In genomic region chr7:95608344-95609173, GRCh38 we compare ENCODE assay signal across 9 cellular contexts. TPM values are rescaled to one million over a fixed set of nuclear protein-coding genes. Genes with fewer than 3 reads are reported as not detected.
DNase-seq lines count a peak whose midpoint lies in the region; ATAC-seq and FAIRE-seq lines count a peak whose summit lies in the region.
"Had no signal": no experiment of that assay in that cellular context is flagged by ENCODE, and none has a peak within 500 bp of the region (broad histone marks: within the 10 kb centered on the region; RNA-seq: fewer than 3 reads in every experiment).

No MANE protein-coding gene starts in this region.

- H3K27me3 ChIP-seq in skeletal muscle satellite cell (ENCODE audit: control insufficient read depth, insufficient read depth, low read length), result peaks cover 9% of the 10 kb centered on the region

- H3K4me1 ChIP-seq in skeletal muscle satellite cell (ENCODE audit: control insufficient read depth, insufficient read depth, low read length), result peaks cover 20% of the 10 kb centered on the region

- peak overlapping the region; percentile 18 for H3K4me3 ChIP-seq in skeletal muscle satellite cell (ENCODE audit: low read length)

- H3K36me3 ChIP-seq in skeletal muscle satellite cell (ENCODE audit: insufficient read depth, low read length), result no peaks in the 10 kb centered on the region

- no peaks in the 10 kb centered on the region for H3K9me3 ChIP-seq in skeletal muscle satellite cell (replicated peaks; ENCODE audit: low read length)

- peak overlapping the region; percentile 63 for H3K4me2 ChIP-seq in skeletal muscle satellite cell (ENCODE audit: low read length)

- ATAC-seq in GM19324 (IDR thresholded peaks at IDR 0.05; ENCODE audit: low FRiP score, unreplicated experiment) (peak; percentile 100), HG03175 (IDR thresholded peaks at IDR 0.05; ENCODE audit: unreplicated experiment) (peak; percentile 99)

- no peak overlapping the region for H3K9ac ChIP-seq in skeletal muscle satellite cell (ENCODE audit: low read depth, low read length)

- DNase-seq in CD1c-positive myeloid dendritic cell (ENCODE audit: extremely low spot score) (peak; percentile 95), NOMO-1 treated with dmso at 0.1 percent for 144 hours (lab: John Stamatoyannopoulos, UW; ENCODE audit: unreplicated experiment) (peak; percentile 98), cerebellar cortex (ENCODE audit: low spot score) (peak; percentile 29), NCI-H1048 (lab: John Stamatoyannopoulos, UW) (no peak)

- peak; percentile 24 for FAIRE-seq in islet of Langerhans (lab: Jason Lieb, UNC)

RNA-seq across cellular contexts. Expression of gene PDK4, which starts 12.2 kb away (rescaled TPM):
- 0.51 and 5.0 TPM in 2 replicates for total RNA-seq in skeletal muscle satellite cell (2012; rRNA removed)
- total RNA-seq: T-helper 2 cell treated with Interferon-gamma antibody and Interleukin-4, amounts not matched to agents 100 ng/mL and 5 ng/mL, for 36 hours had no signal
